In genomic region chr6:160461641-160462040, GRCh38 we compare ENCODE assay signal across 10 cellular contexts.
DNase-seq lines count a peak whose midpoint lies in the region; ATAC-seq and FAIRE-seq lines count a peak whose summit lies in the region.
"Had no signal": no experiment of that assay in that cellular context is flagged by ENCODE, and none has a peak within 500 bp of the region (broad histone marks: within the 10 kb centered on the region; RNA-seq: fewer than 3 reads in every experiment).

No MANE protein-coding gene starts in this region.

- ATAC-seq in GM21737 (IDR thresholded peaks at IDR 0.05; ENCODE audit: unreplicated experiment), result no peak

- no peaks in the 10 kb centered on the region for H3K9me3 ChIP-seq in CD8-positive, alpha-beta memory T cell (ENCODE audit: low read length)

- no peaks in the 10 kb centered on the region for H3K9me3 Mint-ChIP-seq in CD8-positive, alpha-beta memory T cell

- POLR2A ChIA-PET in CD8-positive, alpha-beta memory T cell (lab: Charles Lee), result no interaction called here

- no peak overlapping the region for H3K27ac ChIP-seq in CD8-positive, alpha-beta memory T cell (ENCODE audit: low read depth, low read length)
- H3K27ac ChIP-seq: dorsolateral prefrontal cortex had no signal

- H3K27me3 ChIP-seq in CD8-positive, alpha-beta memory T cell (ENCODE audit: insufficient read depth, low read length, poor library complexity, severe bottlenecking), result no peaks in the 10 kb centered on the region
- H3K27me3 ChIP-seq: dorsolateral prefrontal cortex had no signal

- DNase-seq in CD8-positive, alpha-beta memory T cell, result no peak
- DNase-seq in HTR-8/SVneo (ENCODE audit: insufficient read length, low spot score) (no peak), amniotic epithelial cell (ENCODE audit: low read depth) (peak; percentile 23), kidney tubule cell (ENCODE audit: low spot score) (peak; percentile 38), epidermal melanocyte (ENCODE audit: insufficient read length, low spot score) (no peak), SW480 (ENCODE audit: low spot score) (no peak), activated gamma-delta T cell treated with Interleukin-2 at 50 U/mL for 16 hours (no peak)
- DNase-seq: dorsolateral prefrontal cortex, hypothalamus had no signal

- peak overlapping the region in 7 of 8 donors; percentile 42 to 89 (median 71) for H3K27ac Mint-ChIP-seq in CD8-positive, alpha-beta memory T cell

- CTCF ChIA-PET in CD8-positive, alpha-beta memory T cell (lab: Charles Lee), result no interaction called here

- peak; percentile 23 for FAIRE-seq in HTR-8/SVneo (lab: Jason Lieb, UNC)

- peaks cover 84 to 91% (median 88%) of the 10 kb centered on the region in 3 donors for H3K4me1 Mint-ChIP-seq in CD8-positive, alpha-beta memory T cell

- peaks cover 0 to 5% (median 2%) of the 10 kb centered on the region in 3 donors for H3K36me3 Mint-ChIP-seq in CD8-positive, alpha-beta memory T cell

- H3K4me1 ChIP-seq in CD8-positive, alpha-beta memory T cell (ENCODE audit: insufficient read depth, low read length), result peaks cover 70% of the 10 kb centered on the region

- no peak overlapping the region for H3K4me3 ChIP-seq in CD8-positive, alpha-beta memory T cell (ENCODE audit: low read length)
- H3K4me3 ChIP-seq: dorsolateral prefrontal cortex had no signal

- no peaks in the 10 kb centered on the region for H3K36me3 ChIP-seq in CD8-positive, alpha-beta memory T cell (ENCODE audit: insufficient read depth, low read length)

- peaks cover 0 to 1% of the 10 kb centered on the region in 2 donors for H3K27me3 Mint-ChIP-seq in CD8-positive, alpha-beta memory T cell

- peak overlapping the region in 6 of 7 donors; percentile 48 to 75 (median 62) for H3K4me3 Mint-ChIP-seq in CD8-positive, alpha-beta memory T cell

Comparison
In these comparisons a context has a peak if more than half of its experiments do, and no peak if none do; other contexts are left out.
1. DNase-seq: peak in amniotic epithelial cell (single experiment) and kidney tubule cell (single experiment); none in CD8-positive, alpha-beta memory T cell (0 of 5), HTR-8/SVneo (single experiment), epidermal melanocyte (single experiment), SW480 (single experiment) and activated gamma-delta T cell treated with Interleukin-2 at 50 U/mL for 16 hours (single experiment).